15 cellular contexts compared by ENCODE assay signal in genomic region chr1:27100797-27101491, GRCh38. TPM values are rescaled to one million over a fixed set of nuclear protein-coding genes. Genes with fewer than 3 reads are reported as not detected.
DNase-seq lines count a peak whose midpoint lies in the region; ATAC-seq, FAIRE-seq and TF ChIP-seq lines count a peak whose summit lies in the region.
"Had no signal": no experiment of that assay in that cellular context is flagged by ENCODE, and none has a peak within 500 bp of the region (broad histone marks: within the 10 kb centered on the region; RNA-seq: fewer than 3 reads in every experiment).

No MANE protein-coding gene starts in this region.

- H3K79me2 ChIP-seq in H1 (ENCODE audit: control insufficient read depth in 1 of 2, insufficient read depth in 2 of 2, low read length in 2 of 2) = no peaks in the 10 kb centered on the region
- H3K79me2 ChIP-seq in neural progenitor cell (ENCODE audit: low read depth) = no peaks in the 10 kb centered on the region

- H3K4me1 ChIP-seq in cardiac muscle cell (ENCODE audit: low read depth) (peaks cover 35% of the 10 kb centered on the region), H1 (replicated peaks in 1 of 4; ENCODE audit: control insufficient read depth in 3 of 4, insufficient read depth in 4 of 4, low read length in 3 of 4) (peaks cover 0 to 21% (median 13%) of the 10 kb centered on the region in 4 experiments; a peak in 6 of 7 replicates), neural progenitor cell (peaks cover 18% of the 10 kb centered on the region), uterus (peaks cover 6 to 18% of the 10 kb centered on the region in 2 donors)

- H3K56ac ChIP-seq in H1 (replicated peaks; ENCODE audit: insufficient read length, low read depth, low read length) = no peak overlapping the region

- no peak for TF ChIP-seq EP300 in H1 (IDR thresholded peaks at IDR 0.05; ENCODE audit: borderline replicate concordance in 1 of 2, low read depth in 2 of 2, low read length in 2 of 2)

- H3K9me3 Mint-ChIP-seq in neural progenitor cell = no peaks in the 10 kb centered on the region
- no peaks in the 10 kb centered on the region for H3K9me3 Mint-ChIP-seq in activated naive CD8-positive, alpha-beta T cell treated with anti-CD3 and anti-CD28 coated beads for 36 hours

- no peak overlapping the region for H3K9ac ChIP-seq in H1 (replicated peaks in 1 of 4; ENCODE audit: extremely low read depth in 1 of 4, low read depth in 3 of 4, low read length in 3 of 4)
- no peak overlapping the region for H3K9ac ChIP-seq in neural progenitor cell

- peak overlapping the region; percentile 7; the same call in 1 of the 2 replicates for H4K8ac ChIP-seq in H1 (ENCODE audit: extremely low read depth, insufficient read depth, low read length)

- TF ChIP-seq CTCF in cardiac muscle cell (IDR thresholded peaks at IDR 0.05; ENCODE audit: low read depth, low read length) (no peak), H1 (IDR thresholded peaks at IDR 0.05; ENCODE audit: control extremely low read depth in 1 of 3, insufficient read depth in 1 of 3, low read depth in 1 of 3, low read length in 3 of 3) (no peak), neural progenitor cell (IDR thresholded peaks at IDR 0.05) (no peak), uterus (IDR thresholded peaks at IDR 0.05) (no peak)

- no peaks in the 10 kb centered on the region for H3K36me3 Mint-ChIP-seq in neural progenitor cell
- H3K36me3 Mint-ChIP-seq in activated naive CD8-positive, alpha-beta T cell treated with anti-CD3 and anti-CD28 coated beads for 36 hours = peaks cover 11% of the 10 kb centered on the region

- no peak overlapping the region for H3K14ac ChIP-seq in H1 (ENCODE audit: insufficient read length)

- DNase-seq in cardiac muscle cell (ENCODE audit: low read depth in 1 of 2, low spot score in 1 of 2) (no peak), cardiac septum (ENCODE audit: low spot score) (no peak), H1 (ENCODE audit: low read depth in 1 of 2, low spot score in 2 of 2) (no peak), neural progenitor cell (ENCODE audit: low spot score) (no peak), uterus (no peak)
- DNase-seq in activated naive CD8-positive, alpha-beta T cell treated with anti-CD3 and anti-CD28 coated beads for 36 hours = no peak
- DNase-seq: activated CD8-positive, alpha-beta memory T cell treated with anti-CD3 and anti-CD28 coated beads for 24 hours; amygdala; NCI-H2029; NCI-H69; transverse colon had no signal

- no peak overlapping the region for H3K18ac ChIP-seq in H1 (ENCODE audit: extremely low read depth, low read length)

- no peak overlapping the region for H3K4me2 ChIP-seq in H1 (ENCODE audit: insufficient read depth in 1 of 2, low read depth in 2 of 2, low read length in 2 of 2)
- H3K4me2 ChIP-seq in neural progenitor cell = no peak overlapping the region

- no peaks in the 10 kb centered on the region for H4K20me1 ChIP-seq in H1 (replicated peaks in 1 of 2; ENCODE audit: control insufficient read depth in 1 of 2, insufficient read depth in 2 of 2, low read length in 2 of 2)
- H4K20me1 ChIP-seq in neural progenitor cell (ENCODE audit: low read depth) = no peaks in the 10 kb centered on the region

- no peak overlapping the region for H2BK120ac ChIP-seq in H1 (replicated peaks; ENCODE audit: low read depth, low read length)

- H3K4me3 ChIP-seq in cardiac muscle cell (no peak overlapping the region), H1 (ENCODE audit: extremely low read depth in 1 of 4, insufficient read depth in 2 of 4, low read depth in 3 of 4, low read length in 4 of 4) (no peak overlapping the region), neural progenitor cell (no peak overlapping the region), uterus (no peak overlapping the region)
- H3K4me3 ChIP-seq: transverse colon had no signal

- FAIRE-seq in H1 (lab: Jason Lieb, UNC) = no peak
- FAIRE-seq: HTR-8/SVneo had no signal

- H3K23me2 ChIP-seq in H1 (ENCODE audit: low read depth, low read length) = no peaks in the 10 kb centered on the region

- H3K36me3 ChIP-seq in cardiac muscle cell = no peaks in the 10 kb centered on the region
- peaks cover 0 to 5% (median 0%) of the 10 kb centered on the region in 4 experiments; a peak in 3 of 8 replicates for H3K36me3 ChIP-seq in H1 (ENCODE audit: control insufficient read depth in 2 of 4, insufficient read depth in 4 of 4, low read length in 3 of 4)
- H3K36me3 ChIP-seq in neural progenitor cell = no peaks in the 10 kb centered on the region
- no peaks in the 10 kb centered on the region for H3K36me3 ChIP-seq in uterus

- peaks cover 3% of the 10 kb centered on the region for H3F3A ChIP-seq in neural progenitor cell (ENCODE audit: low read depth)

- H3K9me3 ChIP-seq in cardiac muscle cell (ENCODE audit: low read depth) (no peaks in the 10 kb centered on the region), H1 (ENCODE audit: insufficient read depth in 2 of 2, low read depth in 1 of 2, low read length in 1 of 2) (no peaks in the 10 kb centered on the region), neural progenitor cell (ENCODE audit: low read depth) (no peaks in the 10 kb centered on the region), uterus (no peaks in the 10 kb centered on the region)
- H3K9me3 ChIP-seq: transverse colon had no signal

- H2AK5ac ChIP-seq in H1 (ENCODE audit: low read depth, low read length) = no peak overlapping the region

- peaks cover 16% of the 10 kb centered on the region for H3K27me3 Mint-ChIP-seq in neural progenitor cell (ENCODE audit: insufficient read depth, low read depth)
- H3K27me3 Mint-ChIP-seq in activated naive CD8-positive, alpha-beta T cell treated with anti-CD3 and anti-CD28 coated beads for 36 hours = no peaks in the 10 kb centered on the region

- intact Hi-C loops in cardiac septum (cut with DNase I) (loop anchor here (5.0 kb wide), 1 partner anchor 296 kb away; no protein-coding TSS in a partner anchor), uterus (cut with DNase I; ENCODE audit: low total_unique reads) (loop anchor here (5.0 kb wide), 1 partner anchor 181 kb away; no protein-coding TSS in a partner anchor)

- H2AFZ ChIP-seq in H1 (ENCODE audit: low read length) (no peak overlapping the region), neural progenitor cell (replicated peaks) (no peak overlapping the region)

- peak overlapping the region; percentile 53; the same call in 1 of the 2 replicates for H2BK12ac ChIP-seq in H1 (ENCODE audit: low read depth, low read length)

- no peak for TF ChIP-seq POLR2A in H1 (IDR thresholded peaks at IDR 0.05; ENCODE audit: control extremely low read depth in 1 of 2, low read depth in 2 of 2, low read length in 2 of 2)
- no peak for TF ChIP-seq POLR2A in uterus (IDR thresholded peaks at IDR 0.05)

- H3K27ac ChIP-seq in cardiac muscle cell (peak overlapping the region; percentile 84), H1 (ENCODE audit: low read depth, low read length) (no peak overlapping the region; the same call in 1 of the 2 replicates), neural progenitor cell (no peak overlapping the region), uterus (peak overlapping the region; percentile 88 to 89)

- no peak overlapping the region for H3K4me3 Mint-ChIP-seq in neural progenitor cell
- no peak overlapping the region for H3K4me3 Mint-ChIP-seq in activated naive CD8-positive, alpha-beta T cell treated with anti-CD3 and anti-CD28 coated beads for 36 hours

- H3K27ac Mint-ChIP-seq in neural progenitor cell = peak overlapping the region; percentile 69
- H3K27ac Mint-ChIP-seq in activated naive CD8-positive, alpha-beta T cell treated with anti-CD3 and anti-CD28 coated beads for 36 hours = no peak overlapping the region

- no peaks in the 10 kb centered on the region for H3K79me1 ChIP-seq in H1 (ENCODE audit: low read depth, low read length)

- CTCF ChIA-PET in H1 (lab: Charles Lee; ENCODE audit: partially characterized antibody) = interaction anchor here (0.7 to 19.3 kb wide), 23 partner anchors 8 to 233 kb away, joined by 3 to 790 read pairs (median 5); no protein-coding TSS in a partner anchor

- H3K23ac ChIP-seq in H1 (ENCODE audit: insufficient read length) = no peak overlapping the region

- POLR2A ChIA-PET in H1 (lab: Charles Lee; ENCODE audit: partially characterized antibody) = interaction anchor here (0.8 to 5.0 kb wide), 16 partner anchors 8 to 253 kb away, joined by 3 to 33 read pairs (median 4); partner anchors contain the start of genes TENT5B and TRNP1

- no peaks in the 10 kb centered on the region for H3K27me3 ChIP-seq in cardiac muscle cell
- H3K27me3 ChIP-seq in H1 (replicated peaks in 1 of 4; ENCODE audit: control insufficient read depth in 3 of 4, extremely low read depth in 1 of 4, insufficient read depth in 3 of 4, low read length in 3 of 4) = no peaks in the 10 kb centered on the region
- no peaks in the 10 kb centered on the region for H3K27me3 ChIP-seq in neural progenitor cell
- no peaks in the 10 kb centered on the region for H3K27me3 ChIP-seq in uterus
- H3K27me3 ChIP-seq: transverse colon had no signal

- no peak overlapping the region for H4K91ac ChIP-seq in H1 (replicated peaks; ENCODE audit: insufficient read length, low read length)

- TF ChIP-seq RAD21 in H1 (IDR thresholded peaks at IDR 0.05 in 1 of 2, conservative IDR thresholded peaks at IDR 0.05 in 1 of 2; ENCODE audit: low read depth in 2 of 2, low read length in 2 of 2) = no peak

- H2BK15ac ChIP-seq in H1 (ENCODE audit: low read length) = peak overlapping the region; percentile 81; the same call in 1 of the 2 replicates

- H3K4ac ChIP-seq in H1 (replicated peaks; ENCODE audit: insufficient read length, low read depth, low read length) = no peak overlapping the region

- no peak for ATAC-seq in GM21526 (IDR thresholded peaks at IDR 0.05; ENCODE audit: low FRiP score, unreplicated experiment)
- ATAC-seq in activated CD4-positive, CD25-positive, alpha-beta regulatory T cell treated with anti-CD3 and anti-CD28 coated beads, Interleukin-2, amount 50 U/mL, for 24 hours = no peak
- ATAC-seq: Panc1 had no signal

- peak overlapping the region; percentile 60; the same call in 1 of the 2 replicates for H2BK5ac ChIP-seq in H1 (ENCODE audit: low read depth, low read length)

- no peak overlapping the region for H4K5ac ChIP-seq in H1 (ENCODE audit: insufficient read length, low read depth, low read length)

- peaks cover 32% of the 10 kb centered on the region for H3K4me1 Mint-ChIP-seq in neural progenitor cell
- H3K4me1 Mint-ChIP-seq in activated naive CD8-positive, alpha-beta T cell treated with anti-CD3 and anti-CD28 coated beads for 36 hours = peaks cover 12% of the 10 kb centered on the region

- 87% methylated on average over 19 of the region's 19 CpGs; no CpG with 5 or more reads in 1 of the 2 experiments for WGBS in H1 (ENCODE audit: extremely low coverage in 1 of 2, insufficient coverage in 1 of 2, insufficient read length in 1 of 2, insufficient replicate concordance in 2 of 2, low coverage in 1 of 2, low lambda C conversion rate in 2 of 2, missing lambda C conversion rate in 1 of 2), 2 experiments

- H2BK20ac ChIP-seq in H1 (ENCODE audit: low read length) = no peak overlapping the region

RNA-seq across cellular contexts. Expression of gene SLC9A1, which starts 54.0 kb away (rescaled TPM):
- 10.9 and 13.9 TPM in 2 replicates for total RNA-seq in cardiac muscle cell
- 18.7 and 19.4 TPM in 2 replicates for polyA plus RNA-seq in cardiac muscle cell
- total RNA-seq in cardiac septum = 26.1 TPM
- total RNA-seq in H1 (2021; fragmentation: NEBNext Ultra II Directional; extraction: Animal tissue kit (Norgen Biotek cat#: 25700)) = 25.1 and 25.5 TPM in 2 replicates
- 11.3 and 17.3 TPM in 2 replicates for polyA plus RNA-seq in H1 (2011; rRNA removed)
- 6.0 TPM for polyA plus RNA-seq in H1 (2011; cell fraction: cytosol; rRNA removed)
- 16.9 TPM for polyA plus RNA-seq in H1 (2011; cell fraction: nucleus; rRNA removed)
- 17.6 to 24.0 TPM (median 21.1 TPM) in 4 replicates for polyA plus RNA-seq in H1 (2012, experiment 1 of 2)
- 16.8 TPM for polyA plus RNA-seq in H1 (2012, experiment 2 of 2)
- polyA plus RNA-seq in H1 (2013, experiment 1 of 2) = 37.1 TPM
- 31.2 TPM for polyA plus RNA-seq in H1 (2013, experiment 2 of 2)
- 7.7 and 11.4 TPM in 2 replicates for polyA minus RNA-seq in H1 (2011; rRNA and poly(A)+ RNA removed)
- 11.7 TPM for polyA minus RNA-seq in H1 (2011; cell fraction: cytosol; rRNA and poly(A)+ RNA removed)
- 11.3 TPM for polyA minus RNA-seq in H1 (2011; cell fraction: nucleus; rRNA and poly(A)+ RNA removed)
- total RNA-seq in neural progenitor cell (ENCODE audit: low replicate concordance) = 1.8 and 5.7 TPM in 2 replicates
- total RNA-seq in uterus = 10 to 100 TPM in 2 of 4 donors, 1 to 10 TPM in 2; 3.1 to 33.6 (median 18.4) TPM
- 10 to 100 TPM; 19.8 to 22.4 TPM for total RNA-seq in activated naive CD8-positive, alpha-beta T cell treated with anti-CD3 and anti-CD28 coated beads for 36 hours

Comparison
In these comparisons a context has a peak if more than half of its experiments do, and no peak if none do; other contexts are left out.
1. H3K27ac ChIP-seq: peak in cardiac muscle cell (single experiment) and uterus (2 of 2); none in H1 (single experiment) and neural progenitor cell (single experiment).